In genomic region chr20:4956200-4956810, GRCh38 we compare ENCODE assay signal across 1 cellular context.
TF ChIP-seq lines count a peak whose summit lies in the region.

No MANE protein-coding gene starts in this region.

TF ChIP-seq in GM23338, 12 proteins besides CTCF, POLR2A, EP300 and RAD21 (continued from another document):
- TF ChIP-seq ZNF462 (CRISPR knock-in tag; IDR thresholded peaks at IDR 0.05) = no peak
- no peak for TF ChIP-seq ETS1 (IDR thresholded peaks at IDR 0.05)
- no peak for TF ChIP-seq STAT1 (IDR thresholded peaks at IDR 0.05; ENCODE audit: unreplicated experiment)
- TF ChIP-seq CREB1 (CRISPR knock-in tag; IDR thresholded peaks at IDR 0.05; ENCODE audit: low read depth) = no peak
- no peak for TF ChIP-seq ZNF114 (CRISPR knock-in tag; IDR thresholded peaks at IDR 0.05)
- no peak for TF ChIP-seq JUNB (IDR thresholded peaks at IDR 0.05; ENCODE audit: unreplicated experiment)
- no peak for TF ChIP-seq ZNF331 (CRISPR knock-in tag; IDR thresholded peaks at IDR 0.05; ENCODE audit: low read depth)
- no peak for TF ChIP-seq POLR2AphosphoS5 (IDR thresholded peaks at IDR 0.05; ENCODE audit: low read depth)
- no peak for TF ChIP-seq REST (IDR thresholded peaks at IDR 0.05; ENCODE audit: unreplicated experiment)
- TF ChIP-seq EZH2phosphoT487 (IDR thresholded peaks at IDR 0.05; ENCODE audit: unreplicated experiment) = no peak
